In the genomic region with DNA sequence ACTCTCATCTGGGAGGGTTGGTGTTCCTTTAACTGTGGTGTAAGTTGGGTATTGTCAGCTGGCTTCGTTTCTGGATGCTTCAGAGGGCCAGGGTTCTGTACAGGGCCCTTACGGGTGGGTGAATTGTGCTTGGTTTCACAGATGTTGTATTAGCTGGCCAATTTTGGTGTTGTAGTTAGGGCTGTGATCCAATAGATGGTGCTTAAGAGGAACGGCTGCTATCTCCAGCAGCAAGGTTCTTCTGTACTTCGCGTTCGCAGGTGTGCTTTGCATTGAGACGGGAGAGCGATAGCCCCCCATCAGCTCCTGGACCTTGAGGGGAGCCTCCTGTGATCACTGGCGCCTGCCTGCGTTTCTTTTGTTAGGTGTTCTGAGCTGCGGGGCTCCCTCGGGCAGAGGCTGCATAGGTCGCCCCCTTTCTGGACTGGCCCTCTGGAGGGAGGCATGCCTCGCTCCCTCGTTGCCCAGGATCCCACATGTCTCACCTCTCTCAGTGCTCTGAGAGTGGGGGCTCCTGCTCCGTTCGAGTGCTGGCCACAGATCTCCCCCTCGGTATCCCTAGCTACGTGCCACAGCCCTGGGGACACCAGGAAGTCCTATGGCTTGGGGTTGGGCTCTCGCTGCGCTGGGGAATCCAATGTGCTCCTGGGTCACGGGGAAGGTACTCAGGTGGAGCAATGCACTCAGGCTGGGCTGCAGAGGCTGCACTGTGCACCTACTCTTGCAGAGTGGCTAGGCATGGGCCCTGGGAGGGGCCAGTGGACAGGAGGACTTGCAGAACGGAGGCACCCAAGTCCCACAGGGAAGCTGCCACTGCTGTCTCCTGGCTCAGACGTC, we compare ENCODE assay signal across 1 cellular context.
TF ChIP-seq lines count a peak whose summit lies in the region.

No MANE protein-coding gene starts in this region.

TF ChIP-seq in IMR-90, 13 proteins besides CTCF, POLR2A, EP300 and RAD21 (continued from another document):
- TF ChIP-seq MAZ (IDR thresholded peaks at IDR 0.05; ENCODE audit: borderline replicate concordance, low read depth, low read length), result no peak
- TF ChIP-seq, protein P1, sequence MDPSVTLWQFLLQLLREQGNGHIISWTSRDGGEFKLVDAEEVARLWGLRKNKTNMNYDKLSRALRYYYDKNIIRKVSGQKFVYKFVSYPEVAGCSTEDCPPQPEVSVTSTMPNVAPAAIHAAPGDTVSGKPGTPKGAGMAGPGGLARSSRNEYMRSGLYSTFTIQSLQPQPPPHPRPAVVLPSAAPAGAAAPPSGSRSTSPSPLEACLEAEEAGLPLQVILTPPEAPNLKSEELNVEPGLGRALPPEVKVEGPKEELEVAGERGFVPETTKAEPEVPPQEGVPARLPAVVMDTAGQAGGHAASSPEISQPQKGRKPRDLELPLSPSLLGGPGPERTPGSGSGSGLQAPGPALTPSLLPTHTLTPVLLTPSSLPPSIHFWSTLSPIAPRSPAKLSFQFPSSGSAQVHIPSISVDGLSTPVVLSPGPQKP (IDR thresholded peaks at IDR 0.05; ENCODE audit: borderline replicate concordance, low read depth, low read length), result no peak
